In genomic region chr5:43066231-43066798, GRCh38 we compare ENCODE assay signal across 8 cellular contexts. TPM values are rescaled to one million over a fixed set of nuclear protein-coding genes. Genes with fewer than 3 reads are reported as not detected.
DNase-seq lines count a peak whose midpoint lies in the region; ATAC-seq and TF ChIP-seq lines count a peak whose summit lies in the region.

No MANE protein-coding gene starts in this region.

- WGBS in ovary, 3 donors = 0% methylated on average over 56 to 57 of the region's 57 CpGs
- under 1% methylated on average over 57 of the region's 57 CpGs for WGBS in thymus

- H3K4me1 ChIP-seq in ovary (ENCODE audit: insufficient read depth) (peaks cover 7% of the 10 kb centered on the region), thymus (ENCODE audit: control insufficient read depth, insufficient read depth, low read length) (peaks cover 14% of the 10 kb centered on the region)

- no peaks in the 10 kb centered on the region for H3K27me3 ChIP-seq in ovary
- H3K27me3 ChIP-seq in thymus (ENCODE audit: control insufficient read depth, insufficient read depth) = no peaks in the 10 kb centered on the region

- TF ChIP-seq CTCF in ovary (IDR thresholded peaks at IDR 0.05) = no peak

- H3K27ac ChIP-seq in ovary = peak overlapping the region; percentile 86 to 95
- peak overlapping the region; percentile 100 for H3K27ac ChIP-seq in thymus (ENCODE audit: low read depth)

- no peak for TF ChIP-seq RAD21 in Ishikawa (IDR thresholded peaks at IDR 0.05; ENCODE audit: low read depth)

- intact Hi-C loops in Right ventricle myocardium inferior (cut with DNase I) (loop anchor here (2.0 to 10.0 kb wide), 5 partner anchors 38 to 416 kb away; partner anchors contain the start of genes HMGCS1 and TMEM267), ovary (cut with DNase I) (loop anchor here in 2 of 4 donors (1.0 to 10.0 kb wide), 6 partner anchors 24 to 162 kb away; partner anchors contain the start of genes ZNF131 (in 2 of the 2) and ANXA2R (in 1 of the 2))

- DNase-seq in COLO668 (lab: John Stamatoyannopoulos, UW; ENCODE audit: unreplicated experiment) (peak; percentile 90), SIG-M5 (lab: John Stamatoyannopoulos, UW) (peak; percentile 12), Right ventricle myocardium inferior (ENCODE audit: missing footprints) (peak; percentile 92), ovary (peak; percentile 68 to 85 (median 78))
- peak; percentile 67 to 68 for DNase-seq in activated naive CD4-positive, alpha-beta T cell treated with anti-CD3 and anti-CD28 coated beads, Interleukin-2, amount 50 U/mL, for 72 hours (ENCODE audit: low spot score in 2 of 2)

- H3K27ac Mint-ChIP-seq in activated naive CD4-positive, alpha-beta T cell treated with anti-CD3 and anti-CD28 coated beads, Interleukin-2, amount 50 U/mL, for 72 hours = peak overlapping the region; percentile 99 to 100

- H3K4me3 ChIP-seq in ovary = peak overlapping the region; percentile 85
- peak overlapping the region; percentile 87 for H3K4me3 ChIP-seq in thymus (ENCODE audit: low read length)

- H3K9me3 Mint-ChIP-seq in activated naive CD4-positive, alpha-beta T cell treated with anti-CD3 and anti-CD28 coated beads, Interleukin-2, amount 50 U/mL, for 72 hours = no peaks in the 10 kb centered on the region

- no peak for TF ChIP-seq POLR2A in ovary (IDR thresholded peaks at IDR 0.05)

- H3K36me3 Mint-ChIP-seq in activated naive CD4-positive, alpha-beta T cell treated with anti-CD3 and anti-CD28 coated beads, Interleukin-2, amount 50 U/mL, for 72 hours = peaks cover 20 to 36% of the 10 kb centered on the region in 2 donors

- TF ChIP-seq EP300 in Ishikawa (IDR thresholded peaks at IDR 0.05; ENCODE audit: borderline replicate concordance) = no peak
- TF ChIP-seq EP300 in ovary (IDR thresholded peaks at IDR 0.05) = no peak

- ATAC-seq in GM21390 (IDR thresholded peaks at IDR 0.05; ENCODE audit: unreplicated experiment) (peak; percentile 32), Right ventricle myocardium inferior (peak; percentile 58)
- peak; percentile 38 to 62 for ATAC-seq in activated naive CD4-positive, alpha-beta T cell treated with anti-CD3 and anti-CD28 coated beads, Interleukin-2, amount 50 U/mL, for 72 hours

- H3K36me3 ChIP-seq in ovary (no peaks in the 10 kb centered on the region), thymus (ENCODE audit: control insufficient read depth, insufficient read depth) (peaks cover 14% of the 10 kb centered on the region)

- H3K9me3 ChIP-seq in ovary (no peaks in the 10 kb centered on the region), thymus (ENCODE audit: control insufficient read depth) (no peaks in the 10 kb centered on the region)

TF ChIP-seq in Ishikawa, 13 proteins besides CTCF, POLR2A, EP300 and RAD21:
- peak; percentile 35; the same call in 1 of the 2 replicates for TF ChIP-seq TAF1 (IDR thresholded peaks at IDR 0.05; ENCODE audit: low read depth)
- TF ChIP-seq MAX (IDR thresholded peaks at IDR 0.05) = no peak
- peak; percentile 85 for TF ChIP-seq YY1 (IDR thresholded peaks at IDR 0.05; ENCODE audit: low read depth)

RNA-seq across cellular contexts. Expression of gene ANXA2R, which starts 26.2 kb away (rescaled TPM):
- total RNA-seq in activated naive CD4-positive, alpha-beta T cell treated with anti-CD3 and anti-CD28 coated beads, Interleukin-2, amount 50 U/mL, for 72 hours = 1 to 10 TPM; 5.3 to 8.4 TPM
- 0.84 TPM for total RNA-seq in Right ventricle myocardium inferior
- 1 to 10 TPM; 1.1 to 2.7 (median 1.7) TPM for total RNA-seq in ovary
- 1 to 10 TPM; 1.2 to 1.6 TPM for polyA plus RNA-seq in ovary
- polyA plus RNA-seq in thymus = 68.7 TPM

RNA-seq across cellular contexts. Expression of gene ZNF131, which starts 54.4 kb away (rescaled TPM):
- 10 to 100 TPM; 23.8 to 42.9 TPM for total RNA-seq in activated naive CD4-positive, alpha-beta T cell treated with anti-CD3 and anti-CD28 coated beads, Interleukin-2, amount 50 U/mL, for 72 hours
- 14.6 TPM for total RNA-seq in Right ventricle myocardium inferior
- 10 to 100 TPM; 25.6 to 50.2 (median 37.3) TPM for total RNA-seq in ovary
- polyA plus RNA-seq in ovary = 10 to 100 TPM; 23.6 to 31.8 TPM
- 89.9 TPM for polyA plus RNA-seq in thymus

Comparison
In these comparisons a context has a peak if more than half of its experiments do, and no peak if none do; other contexts are left out.
1. Peak in every context shown above with its lines: DNase-seq, ATAC-seq, H3K4me3 ChIP-seq and H3K27ac ChIP-seq.
2. DNase-seq: peak in every context shown above with its lines; median percentile 92 in Right ventricle myocardium inferior; 90 in COLO668; 78 in ovary; 68 in activated naive CD4-positive, alpha-beta T cell treated with anti-CD3 and anti-CD28 coated beads, Interleukin-2, amount 50 U/mL, for 72 hours; 12 in SIG-M5.